In genomic region chr17:4215882-4216411, GRCh38 we compare ENCODE assay signal across 7 cellular contexts. TPM values are rescaled to one million over a fixed set of nuclear protein-coding genes. Genes with fewer than 3 reads are reported as not detected.
A peak's percentile ranks its signal among the peaks of the same experiment; 100 is the strongest.
DNase-seq lines count a peak whose midpoint lies in the region; ATAC-seq and TF ChIP-seq lines count a peak whose summit lies in the region.

No MANE protein-coding gene starts in this region.

- H3K4me3 ChIP-seq in coronary artery: no peak overlapping the region

- no peaks in the 10 kb centered on the region for H3K27me3 Mint-ChIP-seq in activated T-helper 17 cell treated with anti-CD3 and anti-CD28 coated beads, Interleukin-2, amount 50 U/mL, for 72 hours
- no peaks in the 10 kb centered on the region for H3K27me3 Mint-ChIP-seq in progenitor cell of endocrine pancreas

- DNase-seq in GM10266 (ENCODE audit: extremely low spot score): peak; percentile 44
- peak; percentile 97 for DNase-seq in NCI-H1436 (lab: John Stamatoyannopoulos, UW)
- DNase-seq in progenitor cell of endocrine pancreas (ENCODE audit: low spot score, unreplicated experiment): no peak
- no peak for DNase-seq in SKM-1 (lab: John Stamatoyannopoulos, UW; ENCODE audit: unreplicated experiment)
- no peak for DNase-seq in coronary artery (ENCODE audit: low spot score)
- no peak for DNase-seq in mucosa of gallbladder (ENCODE audit: low spot score)

- no peak for ATAC-seq in activated T-helper 17 cell treated with anti-CD3 and anti-CD28 coated beads, Interleukin-2, amount 50 U/mL, for 72 hours (replicated peaks)

- H3K9me3 Mint-ChIP-seq in activated T-helper 17 cell treated with anti-CD3 and anti-CD28 coated beads, Interleukin-2, amount 50 U/mL, for 72 hours: no peaks in the 10 kb centered on the region
- H3K9me3 Mint-ChIP-seq in progenitor cell of endocrine pancreas (ENCODE audit: low read depth): no peaks in the 10 kb centered on the region

- H3K36me3 Mint-ChIP-seq in activated T-helper 17 cell treated with anti-CD3 and anti-CD28 coated beads, Interleukin-2, amount 50 U/mL, for 72 hours (ENCODE audit: low read depth): peaks cover 68% of the 10 kb centered on the region
- peaks cover 7% of the 10 kb centered on the region for H3K36me3 Mint-ChIP-seq in progenitor cell of endocrine pancreas (ENCODE audit: insufficient read depth)

- peak overlapping the region; percentile 54 for H3K27ac Mint-ChIP-seq in activated T-helper 17 cell treated with anti-CD3 and anti-CD28 coated beads, Interleukin-2, amount 50 U/mL, for 72 hours
- peak overlapping the region; percentile 39 for H3K27ac Mint-ChIP-seq in progenitor cell of endocrine pancreas

- H3K27ac ChIP-seq in coronary artery: no peak overlapping the region

- H3K4me3 Mint-ChIP-seq in activated T-helper 17 cell treated with anti-CD3 and anti-CD28 coated beads, Interleukin-2, amount 50 U/mL, for 72 hours: peak overlapping the region; percentile 33
- no peak overlapping the region for H3K4me3 Mint-ChIP-seq in progenitor cell of endocrine pancreas (ENCODE audit: low read depth)

- no peak for TF ChIP-seq CTCF in GM10266 (IDR thresholded peaks at IDR 0.05; ENCODE audit: control insufficient read depth, insufficient read depth, low read depth, missing control alignments)
- no peak for TF ChIP-seq CTCF in progenitor cell of endocrine pancreas (IDR thresholded peaks at IDR 0.05; ENCODE audit: unreplicated experiment)
- no peak for TF ChIP-seq CTCF in coronary artery (IDR thresholded peaks at IDR 0.05)

- H3K4me1 Mint-ChIP-seq in activated T-helper 17 cell treated with anti-CD3 and anti-CD28 coated beads, Interleukin-2, amount 50 U/mL, for 72 hours: peaks cover 6% of the 10 kb centered on the region
- peaks cover 2% of the 10 kb centered on the region for H3K4me1 Mint-ChIP-seq in progenitor cell of endocrine pancreas (ENCODE audit: low read depth)

RNA-seq across cellular contexts. Expression of gene ANKFY1, which starts 47.8 kb away (rescaled TPM):
- total RNA-seq in activated T-helper 17 cell treated with anti-CD3 and anti-CD28 coated beads, Interleukin-2, amount 50 U/mL, for 72 hours: 10 to 100 TPM; 31.7 to 48.3 TPM
- total RNA-seq in progenitor cell of endocrine pancreas: 59.8 and 64.6 TPM in 2 replicates
- 57.5 TPM for total RNA-seq in mucosa of gallbladder

Comparison
In these comparisons a context has a peak if more than half of its experiments do, and no peak if none do; other contexts are left out.
1. DNase-seq: peak in GM10266 (single experiment) and NCI-H1436 (single experiment); none in progenitor cell of endocrine pancreas (single experiment), SKM-1 (single experiment), coronary artery (single experiment) and mucosa of gallbladder (single experiment).